ENCODE assay signal across 1 cellular context in genomic region chrX:47572773-47573333, GRCh38.
TF ChIP-seq lines count a peak whose summit lies in the region.

No MANE protein-coding gene starts in this region.

TF ChIP-seq in GM12878, 131 proteins besides CTCF, POLR2A, EP300 and RAD21:
- peak; percentile 14; the same call in 1 of the 2 replicates for TF ChIP-seq POLR2AphosphoS5 (IDR thresholded peaks at IDR 0.05; ENCODE audit: low read length)
- TF ChIP-seq IKZF1 (conservative IDR thresholded peaks at IDR 0.05): no peak
- TF ChIP-seq SIN3A (IDR thresholded peaks at IDR 0.05; ENCODE audit: low read depth, low read length): no peak
